ENCODE assay signal across 21 cellular contexts in the genomic region with DNA sequence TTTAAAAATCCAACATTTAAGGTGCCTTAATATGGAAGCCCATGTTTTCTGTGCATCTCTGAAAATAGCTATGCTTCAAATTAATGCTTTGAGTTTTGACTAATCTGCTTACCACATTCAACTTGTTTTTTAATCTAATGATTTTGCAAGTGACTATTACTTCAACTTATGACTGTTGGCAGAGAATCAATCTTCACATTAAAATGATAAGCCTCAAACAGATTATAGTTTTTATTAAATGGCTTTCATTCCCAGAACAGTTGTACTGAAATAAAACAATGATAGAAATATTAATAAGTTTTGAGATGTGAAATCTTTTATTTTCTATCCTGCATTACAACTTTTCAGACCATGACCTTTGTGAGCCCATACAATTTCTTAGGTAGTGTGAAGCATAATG.
"Had no signal": no experiment of that assay in that cellular context is flagged by ENCODE, and none has a peak within 500 bp of the region (broad histone marks: within the 10 kb centered on the region; RNA-seq: fewer than 3 reads in every experiment).

No MANE protein-coding gene starts in this region.

- H3K4me1 ChIP-seq: Peyer's patch, SJCRH30 had no signal

- H3K27ac ChIP-seq: HL-60, PC-9, Peyer's patch, SJCRH30, SK-N-MC had no signal

- H3K4me2 ChIP-seq: PC-9 had no signal

- H2AFZ ChIP-seq: PC-9 had no signal

- H3K36me3 ChIP-seq: MG63, Peyer's patch had no signal

- H3K27me3 ChIP-seq: MG63, Peyer's patch, SJCRH30 had no signal

- H3K9me3 ChIP-seq: MG63, Peyer's patch had no signal

- H3K4me3 ChIP-seq: MG63, PC-9, Peyer's patch, SJCRH30, SK-N-MC had no signal

- DNase-seq: KBM-7, MG63, NCI-H1092, NCI-H1105 treated with DMSO at 0.1 percent for 48 hours, NCI-H1417 treated with DMSO at 0.1 percent for 48 hours, NCI-H187, NCI-H2029, NCI-H2081 treated with DMSO at 0.1 percent for 48 hours, NCI-H2171, NCI-H226, NCI-H446, NCI-H510A, NCI-H524 treated with DMSO at 0.1 percent for 48 hours, NCI-H69, NCI-H774, PC-9, Peyer's patch, SHP77 treated with DMSO at 0.1 percent for 48 hours, SJCRH30 had no signal
